ENCODE assay signal across 1 cellular context in genomic region chr11:57276857-57277505, GRCh38.
TF ChIP-seq lines count a peak whose summit lies in the region.

No MANE protein-coding gene starts in this region.

TF ChIP-seq in H1, 55 proteins besides CTCF, POLR2A, EP300 and RAD21:
- TF ChIP-seq SP2 (IDR thresholded peaks at IDR 0.05; ENCODE audit: low read length) (no peak), CEBPB (IDR thresholded peaks at IDR 0.05; ENCODE audit: low read depth, low read length) (peak; percentile 80; the same call in 1 of the 2 replicates)
TF ChIP-seq in H1: peak in this region for 1.
